ENCODE assay signal across 8 cellular contexts in genomic region chr12:124914392-124915248, GRCh38. TPM values are rescaled to one million over a fixed set of nuclear protein-coding genes. Genes with fewer than 3 reads are reported as not detected.
DNase-seq lines count a peak whose midpoint lies in the region; ATAC-seq and TF ChIP-seq lines count a peak whose summit lies in the region.

TSS of gene UBC (minus strand) at chr12:124914650. CDS start at chr12:124913771, 879 bp downstream.

- H3K4me2 ChIP-seq in Karpas-422 (ENCODE audit: low read depth, low read length, poor library complexity, severe bottlenecking): peak within 1 kb of the TSS; percentile 87

- H3K4me3 Mint-ChIP-seq in neural crest cell: peak within 1 kb of the TSS; percentile 100

- H3K36me3 Mint-ChIP-seq in neural crest cell (ENCODE audit: low read depth): peaks cover 33% of the 10 kb centered on the region

- peaks cover 16% of the 10 kb centered on the region for H3K27me3 Mint-ChIP-seq in neural crest cell (ENCODE audit: low read depth)

- H3K27me3 ChIP-seq in Karpas-422 (ENCODE audit: low read length) (no peaks in the 10 kb centered on the region), subcutaneous abdominal adipose tissue (ENCODE audit: control insufficient read depth in 5 of 5, insufficient read depth in 4 of 5, low read length in 5 of 5) (no peaks in the 10 kb centered on the region)

- H3K4me3 ChIP-seq in Karpas-422 (ENCODE audit: low read length) (peak within 1 kb of the TSS; percentile 98), subcutaneous abdominal adipose tissue (ENCODE audit: low read depth in 1 of 5, low read length in 5 of 5) (peak within 1 kb of the TSS; percentile 94 to 100 (median 100))

- H3K4me1 Mint-ChIP-seq in neural crest cell: peaks cover 84% of the 10 kb centered on the region

- peak within 1 kb of the TSS; percentile 100 for H3K27ac Mint-ChIP-seq in neural crest cell (ENCODE audit: unreplicated experiment)

- no peaks in the 10 kb centered on the region for H3K9me2 ChIP-seq in Karpas-422 (replicated peaks; ENCODE audit: insufficient read depth, low read length)

- peak within 1 kb of the TSS; percentile 99 for H2AFZ ChIP-seq in Karpas-422 (ENCODE audit: low read length)

- H3K27ac ChIP-seq in Karpas-422 (ENCODE audit: low read length) (peak within 1 kb of the TSS; percentile 99), subcutaneous abdominal adipose tissue (ENCODE audit: low read depth, low read length) (peak within 1 kb of the TSS; percentile 100)

- TF ChIP-seq CTCF in neural crest cell (conservative IDR thresholded peaks at IDR 0.05): no peak

- H3K9me3 Mint-ChIP-seq in neural crest cell: no peaks in the 10 kb centered on the region

- DNase-seq in AG20443 (ENCODE audit: low spot score) (peak; percentile 89), Karpas-422 (peak; percentile 96), fibroblast of peridontal ligament (ENCODE audit: extremely low read depth) (peak; percentile 96), neural crest cell (ENCODE audit: low read depth, low spot score) (peak; percentile 88), hypothalamus (lab: John Stamatoyannopoulos, UW) (no peak)
- peak; percentile 89 for DNase-seq in activated T-cell treated with anti-CD3 and anti-CD28 coated beads, Interleukin-2, amount 50 U/mL, for 1 hour

- H3K9me3 ChIP-seq in Karpas-422 (ENCODE audit: low read length) (no peaks in the 10 kb centered on the region), subcutaneous abdominal adipose tissue (ENCODE audit: control insufficient read depth in 5 of 5, low read length in 5 of 5) (no peaks in the 10 kb centered on the region)

- peak; percentile 20 for ATAC-seq in GM21390 (IDR thresholded peaks at IDR 0.05; ENCODE audit: unreplicated experiment)

- H3K79me2 ChIP-seq in Karpas-422 (ENCODE audit: low read length): peaks cover 21% of the 10 kb centered on the region

- H3K9ac ChIP-seq in Karpas-422 (ENCODE audit: low read length) (peak within 1 kb of the TSS; percentile 95), subcutaneous abdominal adipose tissue (ENCODE audit: low read length in 5 of 5) (peak within 1 kb of the TSS; percentile 97 to 100 (median 99))

- H3K4me1 ChIP-seq in Karpas-422 (ENCODE audit: low read length): peaks cover 72% of the 10 kb centered on the region
- peaks cover 14 to 79% (median 72%) of the 10 kb centered on the region in 5 donors for H3K4me1 ChIP-seq in subcutaneous abdominal adipose tissue (ENCODE audit: control insufficient read depth in 5 of 5, insufficient read depth in 5 of 5, low read length in 5 of 5)

- H3K36me3 ChIP-seq in Karpas-422 (ENCODE audit: insufficient read depth, low read length) (peaks cover 16% of the 10 kb centered on the region), subcutaneous abdominal adipose tissue (ENCODE audit: control insufficient read depth in 5 of 5, insufficient read depth in 5 of 5, low read length in 5 of 5) (peaks cover 9 to 31% (median 30%) of the 10 kb centered on the region in 5 donors)

- peaks cover 30% of the 10 kb centered on the region for H4K20me1 ChIP-seq in Karpas-422 (ENCODE audit: insufficient read depth, low read depth, low read length)

RNA-seq across cellular contexts. Expression of gene UBC, which starts in this region (rescaled TPM):
- total RNA-seq in Karpas-422 (2014; rRNA removed; shearing (Covaris generic); ENCODE audit: low replicate concordance): 603 and 914 TPM in 2 replicates
- total RNA-seq in neural crest cell: 673 and 687 TPM in 2 replicates

Comparison
In these comparisons a context has a peak if more than half of its experiments do, and no peak if none do; other contexts are left out.
1. DNase-seq: peak in AG20443 (single experiment), Karpas-422 (single experiment), activated T-cell treated with anti-CD3 and anti-CD28 coated beads, Interleukin-2, amount 50 U/mL, for 1 hour (single experiment), fibroblast of peridontal ligament (single experiment) and neural crest cell (single experiment); none in hypothalamus (0 of 51).